In genomic region chr1:207831517-207832327, GRCh38 we compare ENCODE assay signal across 8 cellular contexts.
DNase-seq lines count a peak whose midpoint lies in the region; ATAC-seq and TF ChIP-seq lines count a peak whose summit lies in the region.

No MANE protein-coding gene starts in this region.

- peaks cover 100% of the 10 kb centered on the region for H3K79me2 ChIP-seq in Loucy (ENCODE audit: insufficient read depth, low read length)

- H3K36me3 ChIP-seq in Loucy (ENCODE audit: insufficient read depth, low read length) (peaks cover 56% of the 10 kb centered on the region), skeletal muscle tissue (ENCODE audit: control insufficient read depth in 3 of 3, insufficient read depth in 3 of 3, low read length in 3 of 3) (peaks cover 0 to 3% (median 3%) of the 10 kb centered on the region in 3 donors)

- H2AFZ ChIP-seq in Loucy (ENCODE audit: low read length): no peak overlapping the region

- H3K27ac ChIP-seq in dorsolateral prefrontal cortex: peak overlapping the region in 50 of 59 donors; percentile 4 to 100 (median 53)
- peak overlapping the region; percentile 75 for H3K27ac ChIP-seq in skeletal muscle tissue (ENCODE audit: low read depth, low read length)

- H3K4me1 ChIP-seq in Loucy (ENCODE audit: insufficient read depth, low read length, poor library complexity, severe bottlenecking) (peaks cover 61% of the 10 kb centered on the region), skeletal muscle tissue (ENCODE audit: control insufficient read depth in 3 of 3, insufficient read depth in 3 of 3, low read length in 3 of 3) (peaks cover 53 to 88% (median 77%) of the 10 kb centered on the region in 3 donors)

- intact Hi-C loops in dorsolateral prefrontal cortex (cut with DNase I): no loop called here
- intact Hi-C loops in left colon (cut with DNase I, micrococcal nuclease): no loop called here

- H3K4me2 ChIP-seq in Loucy (ENCODE audit: low read depth, low read length, poor library complexity, severe bottlenecking): peak overlapping the region; percentile 37

- peaks cover 96% of the 10 kb centered on the region for H4K20me1 ChIP-seq in Loucy (ENCODE audit: insufficient read depth, low read length, poor library complexity, severe bottlenecking)

- H3K4me3 ChIP-seq in Loucy (ENCODE audit: low read length, poor library complexity, severe bottlenecking) (no peak overlapping the region), dorsolateral prefrontal cortex (no peak overlapping the region), skeletal muscle tissue (ENCODE audit: low read length in 3 of 3) (peak overlapping the region; percentile 15 to 52 (median 38))

- no peaks in the 10 kb centered on the region for H3K27me3 ChIP-seq in Loucy (ENCODE audit: insufficient read depth, low read length, poor library complexity, severe bottlenecking)
- H3K27me3 ChIP-seq in dorsolateral prefrontal cortex: no peaks in the 10 kb centered on the region
- H3K27me3 ChIP-seq in skeletal muscle tissue (ENCODE audit: control insufficient read depth in 3 of 3, insufficient read depth in 3 of 3, low read length in 3 of 3): no peaks in the 10 kb centered on the region

- no peaks in the 10 kb centered on the region for H3K9me2 ChIP-seq in Loucy (replicated peaks; ENCODE audit: low read depth, low read length)

- H3K9ac ChIP-seq in Loucy (ENCODE audit: low read depth, low read length, poor library complexity, severe bottlenecking): peak overlapping the region; percentile 50
- peak overlapping the region in 2 of 3 donors; percentile 8 to 73 for H3K9ac ChIP-seq in skeletal muscle tissue (ENCODE audit: low read depth in 1 of 3, low read length in 3 of 3)

- no peaks in the 10 kb centered on the region; the same call in 1 of the 2 replicates for H3F3A ChIP-seq in Loucy (ENCODE audit: low read depth)

- H3K9me3 ChIP-seq in Loucy (ENCODE audit: insufficient read depth, low read depth, low read length) (no peaks in the 10 kb centered on the region), skeletal muscle tissue (ENCODE audit: control insufficient read depth in 3 of 3, low read length in 3 of 3) (no peaks in the 10 kb centered on the region)

- TF ChIP-seq CTCF in Loucy (conservative IDR thresholded peaks at IDR 0.05; ENCODE audit: low read length): no peak
- no peak for TF ChIP-seq CTCF in dorsolateral prefrontal cortex (IDR thresholded peaks at IDR 0.05 in 54 of 56, conservative IDR thresholded peaks at IDR 0.05 in 2 of 56; ENCODE audit: low read depth in 1 of 56, partially characterized antibody in 56 of 56)

- ATAC-seq in GM21447 (IDR thresholded peaks at IDR 0.05; ENCODE audit: unreplicated experiment) (peak; percentile 88), left colon (no peak)

- DNase-seq in EH (ENCODE audit: low read depth) (peak; percentile 24), dorsolateral prefrontal cortex (no peak), DMS114 treated with DMSO at 0.1 percent for 48 hours (lab: John Stamatoyannopoulos, UW; ENCODE audit: unreplicated experiment) (no peak), DMS153 (lab: John Stamatoyannopoulos, UW) (no peak), left colon (no peak)

Comparison
In these comparisons a context has a peak if more than half of its experiments do, and no peak if none do; other contexts are left out.
1. H3K4me3 ChIP-seq: peak in skeletal muscle tissue (3 of 3); none in Loucy (single experiment) and dorsolateral prefrontal cortex (0 of 59).